In the genomic region with DNA sequence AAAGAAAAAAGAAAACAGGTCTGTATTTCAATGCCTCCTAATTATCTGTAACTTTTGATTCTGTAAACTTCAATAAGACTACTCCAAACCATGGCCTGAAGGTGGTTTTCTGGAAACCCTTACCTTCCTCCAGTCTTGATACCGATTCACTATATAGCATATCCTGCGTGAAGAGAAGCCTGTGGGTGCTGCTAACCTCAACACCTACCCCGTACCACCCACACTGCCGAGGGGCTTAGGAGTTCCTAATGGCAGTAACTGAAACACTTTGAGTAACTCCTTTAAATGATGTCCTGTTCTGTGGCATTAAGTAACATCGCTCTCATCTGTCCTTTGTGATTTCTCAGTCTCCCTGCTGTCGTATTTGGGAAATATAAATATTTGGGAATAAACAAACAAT, we compare ENCODE assay signal across 14 cellular contexts.
A peak's percentile ranks its signal among the peaks of the same experiment; 100 is the strongest.
DNase-seq lines count a peak whose midpoint lies in the region; ATAC-seq and TF ChIP-seq lines count a peak whose summit lies in the region.
"Had no signal": no experiment of that assay in that cellular context is flagged by ENCODE, and none has a peak within 500 bp of the region (broad histone marks: within the 10 kb centered on the region; RNA-seq: fewer than 3 reads in every experiment).

No MANE protein-coding gene starts in this region.

- H3K4me2 ChIP-seq in GM23248 (ENCODE audit: unreplicated experiment) = no peak overlapping the region

- H4K20me1 ChIP-seq in GM23248 (ENCODE audit: insufficient read depth) = no peaks in the 10 kb centered on the region

- H3K27ac ChIP-seq in GM23248 (peak overlapping the region; percentile 81), RWPE2 (ENCODE audit: poor library complexity, severe bottlenecking) (peak overlapping the region; percentile 100), esophagus (ENCODE audit: low read depth in 2 of 2, low read length in 1 of 2) (peak overlapping the region; percentile 40 to 62), skin epidermis (peak overlapping the region in 16 of 21 experiments; percentile 10 to 78 (median 60))
- H3K27ac ChIP-seq: testis had no signal

- no peaks in the 10 kb centered on the region for H3K79me2 ChIP-seq in GM23248 (ENCODE audit: insufficient read depth)

- no peak overlapping the region for H2AFZ ChIP-seq in GM23248

- H3K9me2 ChIP-seq in GM23248 (ENCODE audit: insufficient read depth) = no peaks in the 10 kb centered on the region

- H3K27me3 ChIP-seq in GM23248 (replicated peaks; ENCODE audit: insufficient read depth) (no peaks in the 10 kb centered on the region), RWPE2 (ENCODE audit: insufficient read depth, poor library complexity, severe bottlenecking) (no peaks in the 10 kb centered on the region), esophagus (ENCODE audit: control insufficient read depth in 1 of 2, insufficient read depth in 2 of 2, low read length in 2 of 2) (no peaks in the 10 kb centered on the region)
- H3K27me3 ChIP-seq: testis had no signal

- H3K4me3 ChIP-seq in GM23248 (no peak overlapping the region), RWPE2 (ENCODE audit: severe bottlenecking) (no peak overlapping the region), esophagus (ENCODE audit: low read depth in 1 of 2, low read length in 2 of 2) (no peak overlapping the region), skin epidermis (no peak overlapping the region)
- H3K4me3 ChIP-seq: testis had no signal

- no peak for DNase-seq in GM23248
- no peak for DNase-seq in RWPE2 (ENCODE audit: low spot score)
- no peak for DNase-seq in NCI-H1105 treated with DMSO at 0.1 percent for 48 hours (lab: John Stamatoyannopoulos, UW)
- no peak for DNase-seq in NOMO-1 treated with DMSO at 0.1 percent for 48 hours (lab: John Stamatoyannopoulos, UW; ENCODE audit: unreplicated experiment)
- DNase-seq in foreskin melanocyte = no peak
- DNase-seq: activated T-cell treated with anti-CD3 and anti-CD28 coated beads, Interleukin-2, amount 50 U/mL, for 48 hours; H7; MM.1S; NCI-H510A treated with DMSO at 0.1 percent for 48 hours; stimulated activated CD4-positive, alpha-beta T cell treated with anti-CD3 and anti-CD28 coated beads, Interleukin-2, amount 100 ng/mL, for 24 hours; testis had no signal

- TF ChIP-seq CTCF in RWPE2 (IDR thresholded peaks at IDR 0.05; ENCODE audit: poor library complexity, severe bottlenecking) = no peak

- in situ Hi-C loops in GM23248 (cut with MboI) = no loop called here

- H3K36me3 ChIP-seq in GM23248 (ENCODE audit: low read depth) (no peaks in the 10 kb centered on the region), RWPE2 (ENCODE audit: low read depth) (no peaks in the 10 kb centered on the region), esophagus (ENCODE audit: control insufficient read depth in 2 of 2, insufficient read depth in 2 of 2, low read length in 1 of 2) (no peaks in the 10 kb centered on the region)

- H3F3A ChIP-seq in GM23248 (ENCODE audit: insufficient read depth) = peaks cover 54% of the 10 kb centered on the region

- no peaks in the 10 kb centered on the region for H3K9me3 ChIP-seq in GM23248 (ENCODE audit: low read depth)
- no peaks in the 10 kb centered on the region for H3K9me3 ChIP-seq in RWPE2 (ENCODE audit: severe bottlenecking)
- H3K9me3 ChIP-seq in esophagus (ENCODE audit: control insufficient read depth in 2 of 2, insufficient read depth in 1 of 2, low read depth in 1 of 2, low read length in 1 of 2) = no peaks in the 10 kb centered on the region
- H3K9me3 ChIP-seq: testis had no signal

- peaks cover 74% of the 10 kb centered on the region for H3K4me1 ChIP-seq in GM23248 (ENCODE audit: insufficient read depth)
- peaks cover 50% of the 10 kb centered on the region for H3K4me1 ChIP-seq in RWPE2 (ENCODE audit: insufficient read depth, poor library complexity, severe bottlenecking)
- peaks cover 0 to 7% of the 10 kb centered on the region in 2 donors for H3K4me1 ChIP-seq in esophagus (ENCODE audit: control insufficient read depth in 2 of 2, insufficient read depth in 2 of 2, low read length in 1 of 2)
- H3K4me1 ChIP-seq: testis had no signal

- ATAC-seq in RWPE2 (ENCODE audit: low read depth) (no peak), HG02610 (IDR thresholded peaks at IDR 0.05; ENCODE audit: unreplicated experiment) (no peak)

- no peak overlapping the region for H3K9ac ChIP-seq in GM23248

- 89 to 90% methylated on average over 6 of the region's 6 CpGs for WGBS in GM23248 (ENCODE audit: low coverage in 1 of 2, low lambda C conversion rate in 2 of 2, missing lambda C conversion rate in 2 of 2), 2 experiments
- 91% methylated on average over 6 of the region's 6 CpGs for WGBS in esophagus, 2 donors
